Comparison of ENCODE assay signal across 1 cellular context in genomic region chr16:29961479-29962343, GRCh38.
TF ChIP-seq lines count a peak whose summit lies in the region.

TSS of gene TMEM219 (plus strand) at chr16:29962079. CDS start at chr16:29963144, 1,065 bp downstream.

TF ChIP-seq in K562, 482 proteins besides CTCF, POLR2A, EP300 and RAD21 (continued from another document and continues in another):
- TF ChIP-seq ATF6 (CRISPR knock-in tag; IDR thresholded peaks at IDR 0.05) (no peak), ZFP1 (CRISPR knock-in tag; IDR thresholded peaks at IDR 0.05) (no peak), ZC3H4 (CRISPR knock-in tag; IDR thresholded peaks at IDR 0.05; ENCODE audit: borderline replicate concordance) (no peak), DIDO1 (tag; IDR thresholded peaks at IDR 0.05; ENCODE audit: low read depth) (no peak), HSF4 (CRISPR knock-in tag; IDR thresholded peaks at IDR 0.05; ENCODE audit: borderline replicate concordance) (no peak), ZNF583 (CRISPR knock-in tag; IDR thresholded peaks at IDR 0.05) (no peak), ELF1 (tag; IDR thresholded peaks at IDR 0.05) (no peak; the same call in 1 of the 2 replicates), ZNF165 (CRISPR knock-in tag; IDR thresholded peaks at IDR 0.05; ENCODE audit: borderline replicate concordance) (no peak), TFE3 (CRISPR knock-in tag; IDR thresholded peaks at IDR 0.05) (no peak), HDAC3 (IDR thresholded peaks at IDR 0.05; ENCODE audit: borderline replicate concordance, partially characterized antibody) (no peak), E2F6 (IDR thresholded peaks at IDR 0.05; ENCODE audit: borderline replicate concordance in 1 of 2, extremely low read depth in 1 of 2, insufficient read depth in 1 of 2, insufficient read length in 1 of 2, low read depth in 1 of 2, low read length in 1 of 2, poor library complexity in 1 of 2, severe bottlenecking in 1 of 2) (peak; percentile 43 to 57), MYC (IDR thresholded peaks at IDR 0.05; ENCODE audit: low read depth, low read length) (peak; percentile 66), MYC (CRISPR knock-in tag; IDR thresholded peaks at IDR 0.05; ENCODE audit: borderline replicate concordance, low read depth) (0 out of 2 replicates have a peak, but pooled peaks have one; percentile 21), SIX5 (IDR thresholded peaks at IDR 0.05; ENCODE audit: borderline replicate concordance in 1 of 2, insufficient read depth in 1 of 2, low read depth in 1 of 2, low read length in 2 of 2) (0 out of 4 replicates have a peak, but pooled peaks of 1 of the 2 experiments have one; percentile 5), HOMEZ (CRISPR knock-in tag; IDR thresholded peaks at IDR 0.05) (no peak), ARID3B (CRISPR knock-in tag; IDR thresholded peaks at IDR 0.05; ENCODE audit: borderline replicate concordance) (no peak), ELF2 (CRISPR knock-in tag; IDR thresholded peaks at IDR 0.05) (no peak), POLR3A (IDR thresholded peaks at IDR 0.05; ENCODE audit: borderline replicate concordance, extremely low read depth, insufficient read depth, insufficient read length) (no peak), XRCC3 (IDR thresholded peaks at IDR 0.05) (no peak), ZNF449 (CRISPR knock-in tag; IDR thresholded peaks at IDR 0.05) (no peak), HIVEP1 (CRISPR knock-in tag; IDR thresholded peaks at IDR 0.05) (no peak), ETV1 (tag; conservative IDR thresholded peaks at IDR 0.05; ENCODE audit: low read depth) (0 out of 2 replicates have a peak, but pooled peaks have one; percentile 6), ZNF75A (CRISPR knock-in tag; IDR thresholded peaks at IDR 0.05) (no peak), ATF1 (CRISPR knock-in tag; IDR thresholded peaks at IDR 0.05) (no peak), ATF1 (tag; IDR thresholded peaks at IDR 0.05) (peak; percentile 87), DPF2 (IDR thresholded peaks at IDR 0.05) (no peak), AFF4 (CRISPR knock-in tag; IDR thresholded peaks at IDR 0.05) (no peak), FOXA1 (IDR thresholded peaks at IDR 0.05; ENCODE audit: borderline replicate concordance) (no peak), C11orf30 (IDR thresholded peaks at IDR 0.05; ENCODE audit: low read depth) (no peak), TCF7L2 (IDR thresholded peaks at IDR 0.05; ENCODE audit: low read depth, low read length) (peak; percentile 84), PYGO2 (tag; IDR thresholded peaks at IDR 0.05) (no peak), CBX5 (IDR thresholded peaks at IDR 0.05; ENCODE audit: borderline replicate concordance, low read depth) (no peak), SMAD3 (CRISPR knock-in tag; conservative IDR thresholded peaks at IDR 0.05) (no peak), TEAD2 (tag; IDR thresholded peaks at IDR 0.05) (no peak), FOXJ3 (CRISPR knock-in tag; IDR thresholded peaks at IDR 0.05) (no peak), PATZ1 (CRISPR knock-in tag; IDR thresholded peaks at IDR 0.05; ENCODE audit: borderline replicate concordance) (no peak), TRIM25 (IDR thresholded peaks at IDR 0.05; ENCODE audit: borderline replicate concordance) (no peak), PTRF (tag; IDR thresholded peaks at IDR 0.05) (no peak), ZHX1 (conservative IDR thresholded peaks at IDR 0.05; ENCODE audit: low read length) (no peak), ZNF253 (CRISPR knock-in tag; conservative IDR thresholded peaks at IDR 0.05) (no peak)
